19 cellular contexts compared by ENCODE assay signal in the genomic region with DNA sequence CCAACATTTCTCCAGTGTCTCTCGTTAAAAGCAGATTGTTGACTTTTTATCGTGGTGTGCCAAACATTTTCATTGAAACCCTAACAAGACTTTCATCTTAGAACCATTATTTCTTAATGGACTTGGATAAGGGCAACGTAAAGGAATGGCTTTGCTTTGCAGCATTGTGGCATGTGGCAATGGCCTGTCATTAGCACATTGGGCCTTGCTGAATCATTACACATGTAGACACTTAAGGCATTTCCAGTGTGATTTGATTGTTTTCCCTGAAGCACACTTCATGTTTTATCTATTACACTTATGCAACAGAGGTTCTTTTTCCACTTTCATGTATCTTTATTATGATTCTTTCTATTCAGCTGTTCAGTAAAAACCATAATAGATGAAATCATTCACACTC.
DNase-seq lines count a peak whose midpoint lies in the region; ATAC-seq and TF ChIP-seq lines count a peak whose summit lies in the region.
"Had no signal": no experiment of that assay in that cellular context is flagged by ENCODE, and none has a peak within 500 bp of the region (broad histone marks: within the 10 kb centered on the region; RNA-seq: fewer than 3 reads in every experiment).

No MANE protein-coding gene starts in this region.

- peak overlapping the region in 7 of 12 donors; percentile 1 to 89 (median 72) for H3K27ac ChIP-seq in heart left ventricle
- peak overlapping the region; percentile 88 for H3K27ac ChIP-seq in left ventricle myocardium inferior (replicated peaks)
- H3K27ac ChIP-seq in aorta (ENCODE audit: low read depth in 1 of 2, low read length in 2 of 2): no peak overlapping the region
- H3K27ac ChIP-seq: RWPE1 had no signal

- DNase-seq in heart left ventricle (no peak), cardiac septum (ENCODE audit: low spot score) (no peak), epithelial cell of esophagus (ENCODE audit: low read depth) (peak; percentile 1), left ventricle myocardium inferior (no peak), aorta (no peak), erythroblast (lab: John Stamatoyannopoulos, UW) (no peak), SHP77 treated with DMSO at 0.1 percent for 48 hours (lab: John Stamatoyannopoulos, UW) (no peak)
- DNase-seq: Caco-2; HFFc6; KG1; MG63; NCI-H1105; NCI-H187; NCI-H69; NK-92 treated with Interleukin-12 subunit alpha and Interleukin-12 subunit beta, amount 100 ng/mL, for 24 hours; OCI-M1 had no signal

- ATAC-seq in heart left ventricle (peak in 2 of 4 donors; percentile 20 to 51), aorta (ENCODE audit: low FRiP score) (peak; percentile 34), HG03108 (IDR thresholded peaks at IDR 0.05; ENCODE audit: unreplicated experiment) (no peak)
- ATAC-seq: GM12878 had no signal

- intact Hi-C loops in heart left ventricle (cut with DNase I) (loop anchor here in 8 of 10 donors (2.0 to 10.0 kb wide), 7 partner anchors 35 to 227 kb away; a partner anchor contains a TSS), cardiac septum (cut with DNase I) (loop anchor here (5.0 kb wide), 2 partner anchors 35 to 150 kb away; a partner anchor contains a TSS), left ventricle myocardium inferior (cut with micrococcal nuclease) (no loop called here), aorta (cut with DNase I) (no loop called here)

- H3K4me1 ChIP-seq in heart left ventricle (peaks cover 0 to 48% (median 23%) of the 10 kb centered on the region in 12 donors), left ventricle myocardium inferior (peaks cover 53% of the 10 kb centered on the region), aorta (ENCODE audit: control insufficient read depth in 1 of 2, insufficient read depth in 2 of 2, low read length in 2 of 2) (peaks cover 1 to 2% of the 10 kb centered on the region in 2 donors)
- H3K4me1 ChIP-seq: Caco-2 had no signal

- H3K27me3 ChIP-seq in heart left ventricle: no peaks in the 10 kb centered on the region
- no peaks in the 10 kb centered on the region for H3K27me3 ChIP-seq in left ventricle myocardium inferior (ENCODE audit: low read depth)
- no peaks in the 10 kb centered on the region for H3K27me3 ChIP-seq in aorta (ENCODE audit: control insufficient read depth in 1 of 2, insufficient read depth in 2 of 2, low read length in 1 of 2)
- H3K27me3 ChIP-seq: MG63 had no signal

- 41 to 53% (median 48%) methylated on average over 3 of the region's 3 CpGs for WGBS in heart left ventricle, 4 donors
- 45 to 53% methylated on average over 3 of the region's 3 CpGs for WGBS in aorta, 2 donors

- TF ChIP-seq POLR2A in heart left ventricle (IDR thresholded peaks at IDR 0.05) (no peak), erythroblast (IDR thresholded peaks at IDR 0.05; ENCODE audit: low read length) (no peak)

- no peak overlapping the region for H3K4me3 ChIP-seq in heart left ventricle
- no peak overlapping the region for H3K4me3 ChIP-seq in epithelial cell of esophagus (ENCODE audit: low read length)
- no peak overlapping the region for H3K4me3 ChIP-seq in left ventricle myocardium inferior
- no peak overlapping the region for H3K4me3 ChIP-seq in aorta (ENCODE audit: low read length in 2 of 2)
- H3K4me3 ChIP-seq: GM12878, MG63 had no signal

- no peaks in the 10 kb centered on the region for H3K36me3 ChIP-seq in heart left ventricle
- H3K36me3 ChIP-seq in left ventricle myocardium inferior: no peaks in the 10 kb centered on the region
- H3K36me3 ChIP-seq in aorta (ENCODE audit: control insufficient read depth in 1 of 2, insufficient read depth in 2 of 2, low read length in 1 of 2): no peaks in the 10 kb centered on the region
- H3K36me3 ChIP-seq: MG63 had no signal

- TF ChIP-seq CTCF in heart left ventricle (IDR thresholded peaks at IDR 0.05): no peak
- no peak for TF ChIP-seq CTCF in epithelial cell of esophagus (IDR thresholded peaks at IDR 0.05; ENCODE audit: insufficient read depth, low read depth, low read length, missing control alignments)
- TF ChIP-seq CTCF in left ventricle myocardium inferior (IDR thresholded peaks at IDR 0.05; ENCODE audit: borderline replicate concordance): no peak

- H3K9me3 ChIP-seq in heart left ventricle: no peaks in the 10 kb centered on the region
- H3K9me3 ChIP-seq in left ventricle myocardium inferior (replicated peaks): no peaks in the 10 kb centered on the region
- H3K9me3 ChIP-seq in aorta (ENCODE audit: control insufficient read depth, low read length): no peaks in the 10 kb centered on the region
- H3K9me3 ChIP-seq: Caco-2, MG63 had no signal

Comparison
In these comparisons a context has a peak if more than half of its experiments do, and no peak if none do; other contexts are left out.
1. intact Hi-C loops: an anchor here in heart left ventricle (2.0 to 10.0 kb wide) and cardiac septum (5.0 kb wide); none called in left ventricle myocardium inferior and aorta.
2. H3K27ac ChIP-seq: peak in heart left ventricle (7 of 12) and left ventricle myocardium inferior (single experiment); none in aorta (0 of 2).